In the genomic region with DNA sequence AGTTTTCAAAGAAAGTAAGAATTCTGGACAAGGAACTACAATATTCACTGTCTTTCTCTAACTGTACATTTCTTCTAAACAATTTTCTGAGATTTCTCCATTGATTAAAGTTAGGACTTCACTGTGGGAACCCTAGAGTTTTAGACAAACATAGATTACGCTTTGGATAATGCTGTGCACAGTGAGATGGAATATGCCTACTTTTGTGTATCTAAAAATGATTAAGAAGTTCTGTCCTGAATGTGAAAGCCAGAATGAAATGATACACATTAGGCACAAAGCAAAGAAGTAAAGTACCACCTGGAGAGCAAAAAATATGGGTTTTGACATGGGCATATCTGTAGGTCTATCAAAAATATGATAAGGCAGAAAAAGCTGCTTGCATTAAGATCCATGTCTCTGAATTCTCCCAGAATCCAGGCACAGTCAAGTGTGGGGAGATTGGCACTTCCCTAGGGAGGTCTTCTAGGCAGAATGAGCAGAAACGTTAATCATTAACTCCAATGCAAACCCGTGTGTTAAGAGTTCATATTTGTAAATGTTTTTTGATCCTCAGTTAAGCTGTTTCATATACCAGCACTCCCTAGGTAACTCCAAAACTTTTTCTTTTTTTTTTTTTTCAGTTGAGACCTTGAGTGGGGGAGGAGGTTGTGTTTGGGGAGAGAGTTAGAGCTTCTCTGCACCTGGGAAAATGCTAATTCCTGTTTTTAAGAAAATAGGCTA, we compare ENCODE assay signal across 1 cellular context.
TF ChIP-seq lines count a peak whose summit lies in the region.

No MANE protein-coding gene starts in this region.

TF ChIP-seq in HepG2, 621 proteins besides CTCF, POLR2A, EP300 and RAD21 (continued from another document):
- TF ChIP-seq, protein P1, sequence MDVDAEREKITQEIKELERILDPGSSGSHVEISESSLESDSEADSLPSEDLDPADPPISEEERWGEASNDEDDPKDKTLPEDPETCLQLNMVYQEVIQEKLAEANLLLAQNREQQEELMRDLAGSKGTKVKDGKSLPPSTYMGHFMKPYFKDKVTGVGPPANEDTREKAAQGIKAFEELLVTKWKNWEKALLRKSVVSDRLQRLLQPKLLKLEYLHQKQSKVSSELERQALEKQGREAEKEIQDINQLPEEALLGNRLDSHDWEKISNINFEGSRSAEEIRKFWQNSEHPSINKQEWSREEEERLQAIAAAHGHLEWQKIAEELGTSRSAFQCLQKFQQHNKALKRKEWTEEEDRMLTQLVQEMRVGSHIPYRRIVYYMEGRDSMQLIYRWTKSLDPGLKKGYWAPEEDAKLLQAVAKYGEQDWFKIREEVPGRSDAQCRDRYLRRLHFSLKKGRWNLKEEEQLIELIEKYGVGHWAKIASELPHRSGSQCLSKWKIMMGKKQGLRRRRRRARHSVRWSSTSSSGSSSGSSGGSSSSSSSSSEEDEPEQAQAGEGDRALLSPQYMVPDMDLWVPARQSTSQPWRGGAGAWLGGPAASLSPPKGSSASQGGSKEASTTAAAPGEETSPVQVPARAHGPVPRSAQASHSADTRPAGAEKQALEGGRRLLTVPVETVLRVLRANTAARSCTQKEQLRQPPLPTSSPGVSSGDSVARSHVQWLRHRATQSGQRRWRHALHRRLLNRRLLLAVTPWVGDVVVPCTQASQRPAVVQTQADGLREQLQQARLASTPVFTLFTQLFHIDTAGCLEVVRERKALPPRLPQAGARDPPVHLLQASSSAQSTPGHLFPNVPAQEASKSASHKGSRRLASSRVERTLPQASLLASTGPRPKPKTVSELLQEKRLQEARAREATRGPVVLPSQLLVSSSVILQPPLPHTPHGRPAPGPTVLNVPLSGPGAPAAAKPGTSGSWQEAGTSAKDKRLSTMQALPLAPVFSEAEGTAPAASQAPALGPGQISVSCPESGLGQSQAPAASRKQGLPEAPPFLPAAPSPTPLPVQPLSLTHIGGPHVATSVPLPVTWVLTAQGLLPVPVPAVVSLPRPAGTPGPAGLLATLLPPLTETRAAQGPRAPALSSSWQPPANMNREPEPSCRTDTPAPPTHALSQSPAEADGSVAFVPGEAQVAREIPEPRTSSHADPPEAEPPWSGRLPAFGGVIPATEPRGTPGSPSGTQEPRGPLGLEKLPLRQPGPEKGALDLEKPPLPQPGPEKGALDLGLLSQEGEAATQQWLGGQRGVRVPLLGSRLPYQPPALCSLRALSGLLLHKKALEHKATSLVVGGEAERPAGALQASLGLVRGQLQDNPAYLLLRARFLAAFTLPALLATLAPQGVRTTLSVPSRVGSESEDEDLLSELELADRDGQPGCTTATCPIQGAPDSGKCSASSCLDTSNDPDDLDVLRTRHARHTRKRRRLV (CRISPR knock-in tag; IDR thresholded peaks at IDR 0.05) = 0 out of 2 replicates have a peak, but pooled peaks have one; percentile 12
- TF ChIP-seq ATRX (CRISPR knock-in tag; IDR thresholded peaks at IDR 0.05; ENCODE audit: borderline replicate concordance) (no peak), WIZ (CRISPR knock-in tag; IDR thresholded peaks at IDR 0.05) (no peak), HNRNPH1 (optimal IDR thresholded peaks at IDR 0.05; ENCODE audit: low read depth, low read length) (no peak)
- TF ChIP-seq, protein P2, sequence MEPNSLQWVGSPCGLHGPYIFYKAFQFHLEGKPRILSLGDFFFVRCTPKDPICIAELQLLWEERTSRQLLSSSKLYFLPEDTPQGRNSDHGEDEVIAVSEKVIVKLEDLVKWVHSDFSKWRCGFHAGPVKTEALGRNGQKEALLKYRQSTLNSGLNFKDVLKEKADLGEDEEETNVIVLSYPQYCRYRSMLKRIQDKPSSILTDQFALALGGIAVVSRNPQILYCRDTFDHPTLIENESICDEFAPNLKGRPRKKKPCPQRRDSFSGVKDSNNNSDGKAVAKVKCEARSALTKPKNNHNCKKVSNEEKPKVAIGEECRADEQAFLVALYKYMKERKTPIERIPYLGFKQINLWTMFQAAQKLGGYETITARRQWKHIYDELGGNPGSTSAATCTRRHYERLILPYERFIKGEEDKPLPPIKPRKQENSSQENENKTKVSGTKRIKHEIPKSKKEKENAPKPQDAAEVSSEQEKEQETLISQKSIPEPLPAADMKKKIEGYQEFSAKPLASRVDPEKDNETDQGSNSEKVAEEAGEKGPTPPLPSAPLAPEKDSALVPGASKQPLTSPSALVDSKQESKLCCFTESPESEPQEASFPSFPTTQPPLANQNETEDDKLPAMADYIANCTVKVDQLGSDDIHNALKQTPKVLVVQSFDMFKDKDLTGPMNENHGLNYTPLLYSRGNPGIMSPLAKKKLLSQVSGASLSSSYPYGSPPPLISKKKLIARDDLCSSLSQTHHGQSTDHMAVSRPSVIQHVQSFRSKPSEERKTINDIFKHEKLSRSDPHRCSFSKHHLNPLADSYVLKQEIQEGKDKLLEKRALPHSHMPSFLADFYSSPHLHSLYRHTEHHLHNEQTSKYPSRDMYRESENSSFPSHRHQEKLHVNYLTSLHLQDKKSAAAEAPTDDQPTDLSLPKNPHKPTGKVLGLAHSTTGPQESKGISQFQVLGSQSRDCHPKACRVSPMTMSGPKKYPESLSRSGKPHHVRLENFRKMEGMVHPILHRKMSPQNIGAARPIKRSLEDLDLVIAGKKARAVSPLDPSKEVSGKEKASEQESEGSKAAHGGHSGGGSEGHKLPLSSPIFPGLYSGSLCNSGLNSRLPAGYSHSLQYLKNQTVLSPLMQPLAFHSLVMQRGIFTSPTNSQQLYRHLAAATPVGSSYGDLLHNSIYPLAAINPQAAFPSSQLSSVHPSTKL (CRISPR knock-in tag; IDR thresholded peaks at IDR 0.05) = peak; percentile 78
